In the genomic region with DNA sequence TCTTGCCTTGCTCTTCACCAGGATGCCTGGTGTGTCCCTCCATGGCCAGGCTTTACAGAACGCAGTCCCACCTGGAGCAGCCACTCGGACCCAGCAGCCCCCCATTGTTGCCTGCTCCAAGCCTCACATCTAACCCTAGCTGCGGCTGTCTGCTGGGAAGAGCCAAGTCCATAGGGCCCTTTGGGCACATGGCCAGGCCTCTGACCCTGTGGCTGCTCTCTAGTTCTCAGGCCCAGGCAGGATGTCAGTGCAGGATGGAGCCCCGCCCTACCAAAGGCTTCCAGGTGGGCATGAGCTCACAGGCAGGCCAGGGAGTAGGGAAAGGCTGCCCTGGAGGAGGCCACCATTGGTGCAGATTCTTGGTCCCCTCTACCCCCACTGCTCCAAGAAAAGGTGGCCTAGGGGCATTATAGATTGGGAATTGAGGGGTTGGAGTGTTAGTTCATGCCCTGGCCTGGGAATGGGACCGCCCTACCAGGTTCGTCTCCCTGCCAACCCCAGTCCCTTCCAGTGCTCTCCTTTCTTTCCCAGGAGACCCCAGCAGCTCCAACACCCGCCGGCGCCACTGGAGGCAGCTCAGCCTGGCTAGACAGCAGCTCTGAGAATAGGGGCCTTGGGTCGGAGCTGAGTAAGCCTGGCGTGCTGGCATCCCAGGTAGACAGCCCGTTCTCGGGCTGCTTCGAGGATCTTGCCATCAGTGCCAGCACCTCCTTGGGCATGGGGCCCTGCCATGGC, we compare ENCODE assay signal across 31 cellular contexts.
"Had no signal": no experiment of that assay in that cellular context is flagged by ENCODE, and none has a peak within 500 bp of the region (broad histone marks: within the 10 kb centered on the region; RNA-seq: fewer than 3 reads in every experiment).

No MANE protein-coding gene starts in this region.

- H3K9me3 ChIP-seq: adrenal gland, body of pancreas, esophagus muscularis mucosa, gastrocnemius medialis, heart left ventricle had no signal

- DNase-seq: activated B cell treated with CpG ODN at 0.5 μM for 24 hours; activated CD4-positive, alpha-beta memory T cell treated with anti-CD3 and anti-CD28 coated beads, Interleukin-2, amount 10 ng/mL, durations not matched to agents 7 days and 5 days; activated CD4-positive, alpha-beta T cell treated with anti-CD3 and anti-CD28 coated beads, Interleukin-2, amount 10 ng/mL, durations not matched to agents 24 days and 14 days; activated CD4-positive, alpha-beta T cell treated with anti-CD3 and anti-CD28 coated beads, Interleukin-2, amount 50 U/mL, for 4 hours; activated CD8-positive, alpha-beta memory T cell treated with anti-CD3 and anti-CD28 coated beads, Interleukin-2, amount 50 U/mL, for 48 hours; activated gamma-delta T cell; activated naive CD4-positive, alpha-beta T cell; activated naive CD8-positive, alpha-beta T cell treated with anti-CD3 and anti-CD28 coated beads for 36 hours; activated naive CD8-positive, alpha-beta T cell treated with anti-CD3 and anti-CD28 coated beads, Interleukin-2, amount 50 U/mL, for 24 hours; activated T-cell treated with anti-CD3 and anti-CD28 coated beads for 4 hours; activated T-cell treated with anti-CD3 and anti-CD28 coated beads, Interleukin-2, amount 50 U/mL, for 24 hours; activated T-cell treated with anti-CD3 and anti-CD28 coated beads, Interleukin-2, amount 50 U/mL, for 72 hours; adrenal gland; amygdala; aorta; cortex of kidney; dermis blood vessel endothelial cell; effector CD4-positive, alpha-beta T cell; effector memory CD8-positive, alpha-beta T cell; erythroblast; foreskin keratinocyte; gastrocnemius medialis; glutamatergic neuron; heart left ventricle; T-cell; T1000; WERI-Rb-1 had no signal

- FAIRE-seq: colon had no signal

- ATAC-seq: activated CD4-positive, CD25-positive, alpha-beta regulatory T cell treated with anti-CD3 and anti-CD28 coated beads, Interleukin-2, amount 50 U/mL, for 24 hours; activated naive CD8-positive, alpha-beta T cell treated with anti-CD3 and anti-CD28 coated beads, Interleukin-2, amount 50 U/mL, for 24 hours; activated T-cell treated with anti-CD3 and anti-CD28 coated beads, Interleukin-2, amount 50 U/mL, for 72 hours; body of pancreas; effector memory CD8-positive, alpha-beta T cell; foreskin keratinocyte; gastrocnemius medialis; T-cell had no signal

- H3K27ac ChIP-seq: adrenal gland, body of pancreas, esophagus muscularis mucosa, foreskin keratinocyte, gastrocnemius medialis, heart left ventricle, WERI-Rb-1 had no signal

- H3K4me3 ChIP-seq: adrenal gland, body of pancreas, esophagus muscularis mucosa, gastrocnemius medialis, heart left ventricle had no signal

- H3K27me3 ChIP-seq: adrenal gland, body of pancreas, esophagus muscularis mucosa, foreskin keratinocyte, gastrocnemius medialis, heart left ventricle had no signal

- H3K4me1 ChIP-seq: adrenal gland, body of pancreas, foreskin keratinocyte, gastrocnemius medialis had no signal
